In the genomic region with DNA sequence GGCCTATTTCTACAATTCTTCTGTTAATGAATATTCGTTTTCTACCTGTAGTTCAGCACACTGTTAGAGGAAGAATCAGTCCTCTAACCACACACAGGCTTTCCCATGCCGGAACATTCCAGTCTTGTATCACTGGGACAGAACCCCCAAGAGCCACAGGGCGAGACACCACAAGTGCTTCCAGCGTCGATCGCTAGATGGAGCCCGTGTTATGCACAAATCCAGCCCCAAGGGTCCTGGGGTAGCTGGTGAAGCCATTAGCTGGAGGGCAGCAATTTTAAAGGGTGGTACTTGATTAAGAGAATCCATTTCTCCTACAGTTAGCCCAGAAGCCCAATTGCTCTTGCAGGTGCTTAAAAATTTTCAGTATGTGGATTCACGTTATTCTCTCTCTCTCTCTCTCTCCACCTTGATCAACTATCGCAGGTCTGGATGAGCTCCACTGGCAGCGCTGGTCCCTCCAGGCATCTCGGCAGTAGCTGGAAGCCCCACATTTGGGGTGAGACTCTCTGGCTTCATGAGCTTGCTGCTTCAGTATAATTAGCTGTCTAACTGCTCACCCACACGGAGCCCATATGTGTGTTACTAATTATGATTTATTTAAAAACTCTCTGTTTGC, we compare ENCODE assay signal across 8 cellular contexts.
DNase-seq lines count a peak whose midpoint lies in the region; ATAC-seq and TF ChIP-seq lines count a peak whose summit lies in the region.

No MANE protein-coding gene starts in this region.

- H3K9me3 Mint-ChIP-seq in stimulated activated naive B cell treated with anti-CD40 and anti-IgM and Interleukin-4, amounts not matched to agents 10 μg/mL and 1 μg/mL and 100 μg/mL, for 72 hours: no peaks in the 10 kb centered on the region

- H3K9me3 ChIP-seq in iPS DF 6.9 (ENCODE audit: control insufficient read depth, insufficient read depth, low read length): no peaks in the 10 kb centered on the region

- WGBS in iPS DF 6.9 (ENCODE audit: insufficient coverage, insufficient read length): no CpG with 5 or more reads among the region's 12 CpGs
- 8 to 15% methylated on average over 12 of the region's 12 CpGs for WGBS in lower leg skin, 2 donors

- peaks cover 0 to 5% of the 10 kb centered on the region in 2 donors for H3K27me3 Mint-ChIP-seq in stimulated activated naive B cell treated with anti-CD40 and anti-IgM and Interleukin-4, amounts not matched to agents 10 μg/mL and 1 μg/mL and 100 μg/mL, for 72 hours

- H3K4me1 ChIP-seq in iPS DF 6.9 (ENCODE audit: control insufficient read depth, insufficient read depth, low read length): peaks cover 4% of the 10 kb centered on the region; the same call in 1 of the 2 replicates

- peak; percentile 90 for ATAC-seq in HG02759 (IDR thresholded peaks at IDR 0.05; ENCODE audit: unreplicated experiment)
- peak; percentile 52 to 73 for ATAC-seq in stimulated activated naive B cell treated with anti-CD40 and anti-IgM and Interleukin-4, amounts not matched to agents 10 μg/mL and 1 μg/mL and 100 μg/mL, for 72 hours (replicated peaks)

- no peaks in the 10 kb centered on the region for H3K36me3 ChIP-seq in iPS DF 6.9 (ENCODE audit: control insufficient read depth, insufficient read depth, low read length)

- no peak overlapping the region for H3K27ac ChIP-seq in iPS DF 6.9 (ENCODE audit: low read length)

- H3K27ac Mint-ChIP-seq in stimulated activated naive B cell treated with anti-CD40 and anti-IgM and Interleukin-4, amounts not matched to agents 10 μg/mL and 1 μg/mL and 100 μg/mL, for 72 hours: no peak overlapping the region

- H3K4me3 Mint-ChIP-seq in stimulated activated naive B cell treated with anti-CD40 and anti-IgM and Interleukin-4, amounts not matched to agents 10 μg/mL and 1 μg/mL and 100 μg/mL, for 72 hours: no peak overlapping the region

- intact Hi-C loops in lower leg skin (cut with DNase I; ENCODE audit: low total_unique reads): loop anchor here (10.0 kb wide), 1 partner anchor 610 kb away; no protein-coding TSS in a partner anchor

- H3K4me3 ChIP-seq in AG09309 (ENCODE audit: control insufficient read depth, low read depth, low read length) (no peak overlapping the region), GM12865 (ENCODE audit: low read depth, low read length) (no peak overlapping the region), iPS DF 6.9 (ENCODE audit: low read length) (no peak overlapping the region), lower leg skin (ENCODE audit: low read depth, poor library complexity, severe bottlenecking) (no peak overlapping the region)

- no peaks in the 10 kb centered on the region for H3K27me3 ChIP-seq in iPS DF 6.9 (ENCODE audit: control insufficient read depth, insufficient read depth, low read length)

- no peaks in the 10 kb centered on the region for H3K4me1 Mint-ChIP-seq in stimulated activated naive B cell treated with anti-CD40 and anti-IgM and Interleukin-4, amounts not matched to agents 10 μg/mL and 1 μg/mL and 100 μg/mL, for 72 hours

- peak; percentile 95 for TF ChIP-seq CTCF in AG09309 (IDR thresholded peaks at IDR 0.05; ENCODE audit: control insufficient read depth, insufficient read depth, low read depth, low read length, missing control alignments)
- TF ChIP-seq CTCF in GM12865 (IDR thresholded peaks at IDR 0.05; ENCODE audit: insufficient read depth, low read depth, low read length, missing control alignments): peak; percentile 85
- TF ChIP-seq CTCF in lower leg skin (IDR thresholded peaks at IDR 0.05): peak in 1 of 3 donors; percentile 48

- peak; percentile 23 for DNase-seq in AG09309 (ENCODE audit: low read depth)
- DNase-seq in GM12865 (ENCODE audit: low read depth): peak; percentile 69
- peak; percentile 40 for DNase-seq in NCI-H345 (lab: John Stamatoyannopoulos, UW)
- DNase-seq in astrocyte of the hippocampus (ENCODE audit: low read depth, low spot score): peak; percentile 87
- peak; percentile 91 for DNase-seq in iPS DF 6.9 (ENCODE audit: low read depth, low spot score)
- DNase-seq in stimulated activated naive B cell treated with anti-CD40 and anti-IgM and Interleukin-4, amounts not matched to agents 10 μg/mL and 1 μg/mL and 100 μg/mL, for 72 hours: peak; percentile 4
- no peak for DNase-seq in lower leg skin (ENCODE audit: low spot score in 2 of 2)

- no peaks in the 10 kb centered on the region for H3K36me3 Mint-ChIP-seq in stimulated activated naive B cell treated with anti-CD40 and anti-IgM and Interleukin-4, amounts not matched to agents 10 μg/mL and 1 μg/mL and 100 μg/mL, for 72 hours

- no peak for TF ChIP-seq POLR2A in lower leg skin (IDR thresholded peaks at IDR 0.05)

Comparison
In these comparisons a context has a peak if more than half of its experiments do, and no peak if none do; other contexts are left out.
1. DNase-seq: peak in AG09309 (single experiment), GM12865 (single experiment), NCI-H345 (single experiment), astrocyte of the hippocampus (single experiment), iPS DF 6.9 (single experiment) and stimulated activated naive B cell treated with anti-CD40 and anti-IgM and Interleukin-4, amounts not matched to agents 10 μg/mL and 1 μg/mL and 100 μg/mL, for 72 hours (single experiment); none in lower leg skin (0 of 2).